In genomic region chr10:63696205-63696604, GRCh38 we compare ENCODE assay signal across 20 cellular contexts.
DNase-seq lines count a peak whose midpoint lies in the region; ATAC-seq and TF ChIP-seq lines count a peak whose summit lies in the region.
"Had no signal": no experiment of that assay in that cellular context is flagged by ENCODE, and none has a peak within 500 bp of the region (broad histone marks: within the 10 kb centered on the region; RNA-seq: fewer than 3 reads in every experiment).

No MANE protein-coding gene starts in this region.

- peaks cover 17% of the 10 kb centered on the region for H3K9me3 Mint-ChIP-seq in GM23338
- peaks cover 5% of the 10 kb centered on the region for H3K9me3 Mint-ChIP-seq in activated CD4-positive, alpha-beta T cell treated with anti-CD3 and anti-CD28 coated beads, Interleukin-2, amount 10 ng/mL, durations not matched to agents 7 days and 5 days
- H3K9me3 Mint-ChIP-seq: CD8-positive, alpha-beta T cell; HFFc6; IgD-negative memory B cell had no signal

- no peaks in the 10 kb centered on the region for H3F3A ChIP-seq in GM23338 (replicated peaks; ENCODE audit: low read depth)

- POLR2A ChIA-PET in activated CD4-positive, alpha-beta T cell treated with anti-CD3 and anti-CD28 coated beads, Interleukin-2, amount 10 ng/mL, durations not matched to agents 7 days and 5 days (lab: Charles Lee), result no interaction called here

- H3K27me3 Mint-ChIP-seq in GM23338 (ENCODE audit: insufficient read depth, low read depth, poor library complexity), result peaks cover 1% of the 10 kb centered on the region
- no peaks in the 10 kb centered on the region for H3K27me3 Mint-ChIP-seq in activated CD4-positive, alpha-beta T cell treated with anti-CD3 and anti-CD28 coated beads, Interleukin-2, amount 10 ng/mL, durations not matched to agents 7 days and 5 days
- H3K27me3 Mint-ChIP-seq: B cell, IgD-negative memory B cell had no signal

- H3K4me2 ChIP-seq in GM23338, result no peak overlapping the region
- H3K4me2 ChIP-seq in osteoblast (ENCODE audit: insufficient read depth, low read length), result no peak overlapping the region
- H3K4me2 ChIP-seq: BLaER1 treated with 17β-estradiol and CSF1 and Interleukin-3, amounts not matched to agents 10 nM and 100 nM had no signal

- in situ Hi-C loops in brain microvascular endothelial cell (cut with HindIII; ENCODE audit: low pct_ligation_motif_present, low sequenced_read_pairs), result no loop called here

- no peaks in the 10 kb centered on the region for H3K9me3 ChIP-seq in osteoblast (ENCODE audit: low read depth, low read length)

- no peaks in the 10 kb centered on the region for H3K9me2 ChIP-seq in GM23338 (ENCODE audit: insufficient read depth)

- H3K27ac ChIP-seq in GM23338 (ENCODE audit: low read depth), result no peak overlapping the region
- no peak overlapping the region for H3K27ac ChIP-seq in osteoblast (ENCODE audit: low read depth, low read length)
- no peak overlapping the region for H3K27ac ChIP-seq in brain microvascular endothelial cell
- H3K27ac ChIP-seq: BLaER1 treated with 17β-estradiol and CSF1 and Interleukin-3, amounts not matched to agents 10 nM and 100 nM had no signal

- no peak for ATAC-seq in GM23338
- ATAC-seq in SK-N-SH treated with all-trans-retinoic acid at 6 μM for 48 hours, result no peak
- ATAC-seq in HG02678 (IDR thresholded peaks at IDR 0.05; ENCODE audit: unreplicated experiment), result no peak
- ATAC-seq: CD8-positive, alpha-beta T cell; HepG2 had no signal

- H3K27me3 ChIP-seq in GM23338 (ENCODE audit: insufficient read depth), result no peaks in the 10 kb centered on the region
- H3K27me3 ChIP-seq in osteoblast (ENCODE audit: insufficient read depth, low read length), result no peaks in the 10 kb centered on the region
- H3K27me3 ChIP-seq in brain microvascular endothelial cell (replicated peaks), result no peaks in the 10 kb centered on the region
- H3K27me3 ChIP-seq: BLaER1 treated with 17β-estradiol and CSF1 and Interleukin-3, amounts not matched to agents 10 nM and 100 nM had no signal

- TF ChIP-seq CTCF in GM23338 (conservative IDR thresholded peaks at IDR 0.05; ENCODE audit: low read depth in 2 of 2) (no peak), osteoblast (IDR thresholded peaks at IDR 0.05; ENCODE audit: extremely low read depth, low read depth, low read length) (no peak), brain microvascular endothelial cell (IDR thresholded peaks at IDR 0.05; ENCODE audit: low read depth, low read length, missing control alignments) (no peak)

- H3K27ac Mint-ChIP-seq in GM23338, result no peak overlapping the region
- H3K27ac Mint-ChIP-seq in activated CD4-positive, alpha-beta T cell treated with anti-CD3 and anti-CD28 coated beads, Interleukin-2, amount 10 ng/mL, durations not matched to agents 7 days and 5 days, result no peak overlapping the region
- H3K27ac Mint-ChIP-seq: B cell; CD8-positive, alpha-beta T cell; H9; HFFc6; IgD-negative memory B cell had no signal

- H3K4me1 ChIP-seq in GM23338 (ENCODE audit: insufficient read depth) (peaks cover 9% of the 10 kb centered on the region), osteoblast (ENCODE audit: insufficient read depth, low read length) (peaks cover 40% of the 10 kb centered on the region)

- H3K4me3 ChIP-seq in GM23338, result no peak overlapping the region
- no peak overlapping the region for H3K4me3 ChIP-seq in osteoblast (ENCODE audit: insufficient read depth, low read length)
- H3K4me3 ChIP-seq in brain microvascular endothelial cell (ENCODE audit: low read depth, low read length), result no peak overlapping the region
- H3K4me3 ChIP-seq: BLaER1 treated with 17β-estradiol and CSF1 and Interleukin-3, amounts not matched to agents 10 nM and 100 nM had no signal

- H3K4me1 Mint-ChIP-seq in GM23338, result peaks cover 12% of the 10 kb centered on the region; the same call in 2 of the 3 replicates
- peaks cover 2% of the 10 kb centered on the region for H3K4me1 Mint-ChIP-seq in activated CD4-positive, alpha-beta T cell treated with anti-CD3 and anti-CD28 coated beads, Interleukin-2, amount 10 ng/mL, durations not matched to agents 7 days and 5 days

- H3K36me3 Mint-ChIP-seq in GM23338 (ENCODE audit: low read depth), result peaks cover 15% of the 10 kb centered on the region; the same call in 2 of the 3 replicates
- H3K36me3 Mint-ChIP-seq in activated CD4-positive, alpha-beta T cell treated with anti-CD3 and anti-CD28 coated beads, Interleukin-2, amount 10 ng/mL, durations not matched to agents 7 days and 5 days (ENCODE audit: low read depth), result peaks cover 6% of the 10 kb centered on the region
- H3K36me3 Mint-ChIP-seq: CD8-positive, alpha-beta T cell; IgD-negative memory B cell had no signal

- H3K79me2 ChIP-seq in GM23338 (replicated peaks; ENCODE audit: insufficient read depth), result no peaks in the 10 kb centered on the region
- no peaks in the 10 kb centered on the region for H3K79me2 ChIP-seq in osteoblast (ENCODE audit: insufficient read depth, low read length)

- DNase-seq in EH (ENCODE audit: low read depth) (peak; percentile 30), GM23338 (ENCODE audit: low spot score) (no peak), osteoblast (ENCODE audit: insufficient read length, low spot score, missing footprints) (no peak), brain microvascular endothelial cell (no peak)
- no peak for DNase-seq in activated CD4-positive, alpha-beta T cell treated with anti-CD3 and anti-CD28 coated beads, Interleukin-2, amount 50 U/mL, for 1 hour
- no peak for DNase-seq in activated CD4-positive, alpha-beta T cell treated with anti-CD3 and anti-CD28 coated beads, Interleukin-2, amount 10 ng/mL, durations not matched to agents 7 days and 5 days
- DNase-seq: 8988T; Calu3; CD8-positive, alpha-beta T cell; DMS79 treated with DMSO at 0.1 percent for 48 hours; EL; H9; HFFc6; KBM-7 had no signal

- H2AFZ ChIP-seq in GM23338 (peak overlapping the region; percentile 72; the same call in 1 of the 2 replicates), osteoblast (ENCODE audit: low read length) (peak overlapping the region; percentile 3)

- H4K20me1 ChIP-seq in GM23338 (replicated peaks; ENCODE audit: insufficient read depth) (no peaks in the 10 kb centered on the region), osteoblast (ENCODE audit: insufficient read depth, low read length) (no peaks in the 10 kb centered on the region)
- H4K20me1 ChIP-seq: BLaER1 treated with 17β-estradiol and CSF1 and Interleukin-3, amounts not matched to agents 10 nM and 100 nM had no signal

- H3K36me3 ChIP-seq in GM23338 (ENCODE audit: insufficient read depth), result no peaks in the 10 kb centered on the region
- H3K36me3 ChIP-seq in osteoblast (ENCODE audit: insufficient read depth, low read length), result no peaks in the 10 kb centered on the region
- no peaks in the 10 kb centered on the region for H3K36me3 ChIP-seq in brain microvascular endothelial cell (replicated peaks)
- H3K36me3 ChIP-seq: BLaER1 treated with 17β-estradiol and CSF1 and Interleukin-3, amounts not matched to agents 10 nM and 100 nM had no signal

- CTCF ChIA-PET in activated CD4-positive, alpha-beta T cell treated with anti-CD3 and anti-CD28 coated beads, Interleukin-2, amount 10 ng/mL, durations not matched to agents 7 days and 5 days (lab: Charles Lee), result interaction anchor here (0.7 kb wide), 1 partner anchor 117 kb away, joined by 3 read pairs; no protein-coding TSS in a partner anchor

- no peak overlapping the region for H3K4me3 Mint-ChIP-seq in GM23338
- H3K4me3 Mint-ChIP-seq in activated CD4-positive, alpha-beta T cell treated with anti-CD3 and anti-CD28 coated beads, Interleukin-2, amount 10 ng/mL, durations not matched to agents 7 days and 5 days, result no peak overlapping the region
- H3K4me3 Mint-ChIP-seq: B cell; CD8-positive, alpha-beta T cell; H9; HFFc6; IgD-negative memory B cell had no signal

TF ChIP-seq in GM23338, 12 proteins besides CTCF, POLR2A, EP300 and RAD21 (continues in another document):
- TF ChIP-seq ETS1 (IDR thresholded peaks at IDR 0.05), result no peak

TF ChIP-seq in SK-N-SH treated with all-trans-retinoic acid at 6 μM for 48 hours, 23 proteins besides CTCF, POLR2A, EP300 and RAD21:
- no peak for TF ChIP-seq PATZ1 (CRISPR knock-in tag; IDR thresholded peaks at IDR 0.05; ENCODE audit: borderline replicate concordance)
- no peak for TF ChIP-seq TCF4 (CRISPR knock-in tag; IDR thresholded peaks at IDR 0.05; ENCODE audit: borderline replicate concordance)
- TF ChIP-seq TOX (CRISPR knock-in tag; IDR thresholded peaks at IDR 0.05; ENCODE audit: borderline replicate concordance), result no peak
- peak; percentile 30; the same call in 1 of the 2 replicates for TF ChIP-seq ISL1 (CRISPR knock-in tag; IDR thresholded peaks at IDR 0.05)
